21 cellular contexts compared by ENCODE assay signal in the genomic region with DNA sequence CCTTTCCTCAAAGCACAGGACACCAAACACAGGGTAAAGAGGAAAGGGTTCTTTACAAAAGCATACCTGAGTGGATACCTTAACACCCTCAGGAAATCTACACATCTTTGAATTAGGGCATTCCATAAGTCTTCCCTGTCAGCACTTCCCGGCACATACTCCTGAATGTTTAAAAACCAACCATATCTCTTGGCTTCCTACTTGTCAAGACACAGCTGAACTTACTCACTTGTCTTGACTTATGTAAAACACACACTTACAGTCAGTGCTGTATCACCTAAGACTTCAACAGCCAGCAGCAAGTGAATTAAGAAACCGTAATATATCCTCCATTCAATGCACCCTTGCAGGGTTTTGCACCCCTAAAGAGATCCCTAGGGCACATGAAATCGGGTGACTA. TPM values are rescaled to one million over a fixed set of nuclear protein-coding genes. Genes with fewer than 3 reads are reported as not detected.
DNase-seq lines count a peak whose midpoint lies in the region; ATAC-seq, FAIRE-seq and TF ChIP-seq lines count a peak whose summit lies in the region.
"Had no signal": no experiment of that assay in that cellular context is flagged by ENCODE, and none has a peak within 500 bp of the region (broad histone marks: within the 10 kb centered on the region; RNA-seq: fewer than 3 reads in every experiment).

No MANE protein-coding gene starts in this region.

- BruUV-seq in Calu3 (replicated peaks; lab: Mats Ljungman, UMichigan), result no TSS peak

- FAIRE-seq in astrocyte (lab: Jason Lieb, UNC), result no peak
- FAIRE-seq: D721Med had no signal

- H3K4me2 ChIP-seq in astrocyte (ENCODE audit: low read length) (no peak overlapping the region), mesenchymal stem cell (ENCODE audit: low read length, poor library complexity, severe bottlenecking) (no peak overlapping the region), Karpas-422 (ENCODE audit: low read depth, low read length, poor library complexity, severe bottlenecking) (no peak overlapping the region)
- H3K4me2 ChIP-seq: KMS-11 had no signal

- CTCF ChIA-PET in Calu3 (lab: Charles Lee), result interaction anchor here (0.6 kb wide), 1 partner anchor 1122 kb away, joined by 3 read pairs; no protein-coding TSS in a partner anchor

- H3K27ac ChIP-seq in astrocyte (ENCODE audit: low read depth, low read length) (no peak overlapping the region), esophagus squamous epithelium (peak overlapping the region; percentile 37 to 82 (median 58)), mesenchymal stem cell (ENCODE audit: low read length, poor library complexity, severe bottlenecking) (no peak overlapping the region), Karpas-422 (ENCODE audit: low read length) (no peak overlapping the region)
- H3K27ac ChIP-seq: KMS-11, Peyer's patch had no signal

- H3K27ac Mint-ChIP-seq in Calu3 (ENCODE audit: unreplicated experiment) (peak overlapping the region; percentile 32), astrocyte (ENCODE audit: unreplicated experiment) (no peak overlapping the region)
- H3K27ac Mint-ChIP-seq: B cell, CD14-positive monocyte had no signal

- no peak overlapping the region for H3K18ac ChIP-seq in mesenchymal stem cell (ENCODE audit: low read depth in 1 of 2, low read length in 2 of 2)

- no peaks in the 10 kb centered on the region for H3K27me3 Mint-ChIP-seq in Calu3 (ENCODE audit: unreplicated experiment)
- no peaks in the 10 kb centered on the region for H3K27me3 Mint-ChIP-seq in astrocyte (ENCODE audit: low read depth, unreplicated experiment)
- H3K27me3 Mint-ChIP-seq: B cell had no signal

- H3K9me3 ChIP-seq in astrocyte (ENCODE audit: insufficient read depth, low read depth, low read length) (no peaks in the 10 kb centered on the region), esophagus squamous epithelium (no peaks in the 10 kb centered on the region), mesenchymal stem cell (ENCODE audit: control insufficient read depth, low read length) (no peaks in the 10 kb centered on the region), Karpas-422 (ENCODE audit: low read length) (no peaks in the 10 kb centered on the region)
- H3K9me3 ChIP-seq: Peyer's patch had no signal

- H3K36me3 ChIP-seq in astrocyte (ENCODE audit: insufficient read depth, low read length) (no peaks in the 10 kb centered on the region), esophagus squamous epithelium (peaks cover 0 to 7% (median 4%) of the 10 kb centered on the region in 3 donors), mesenchymal stem cell (ENCODE audit: control insufficient read depth in 1 of 2, insufficient read depth in 2 of 2, low read depth in 1 of 2, low read length in 2 of 2) (no peaks in the 10 kb centered on the region), Karpas-422 (ENCODE audit: insufficient read depth, low read length) (no peaks in the 10 kb centered on the region)
- H3K36me3 ChIP-seq: Peyer's patch had no signal

- no peak for TF ChIP-seq CTCF in Calu3 (IDR thresholded peaks at IDR 0.05; ENCODE audit: unreplicated experiment)
- TF ChIP-seq CTCF in astrocyte (IDR thresholded peaks at IDR 0.05; ENCODE audit: insufficient read depth, low read depth, low read length), result no peak
- no peak for TF ChIP-seq CTCF in esophagus squamous epithelium (IDR thresholded peaks at IDR 0.05)

- no peak overlapping the region for H4K91ac ChIP-seq in mesenchymal stem cell (ENCODE audit: low read length)

- TF ChIP-seq POLR2A in esophagus squamous epithelium (IDR thresholded peaks at IDR 0.05), result no peak

- H2BK12ac ChIP-seq in mesenchymal stem cell (ENCODE audit: low read length in 2 of 2), result no peak overlapping the region

- no peak overlapping the region for H3K23ac ChIP-seq in mesenchymal stem cell (ENCODE audit: low read length in 2 of 2)

- peaks cover 6% of the 10 kb centered on the region for H3K79me1 ChIP-seq in mesenchymal stem cell (replicated peaks; ENCODE audit: low read length, poor library complexity, severe bottlenecking)

- intact Hi-C loops in Calu3 (cut with micrococcal nuclease; ENCODE audit: unreplicated experiment) (no loop called here), esophagus squamous epithelium (cut with DNase I) (no loop called here)

- H3K27me3 ChIP-seq in astrocyte (ENCODE audit: insufficient read depth, low read length) (no peaks in the 10 kb centered on the region), esophagus squamous epithelium (no peaks in the 10 kb centered on the region), mesenchymal stem cell (ENCODE audit: control insufficient read depth in 1 of 2, insufficient read depth in 1 of 2, low read length in 2 of 2) (no peaks in the 10 kb centered on the region), Karpas-422 (ENCODE audit: low read length) (no peaks in the 10 kb centered on the region)
- H3K27me3 ChIP-seq: Peyer's patch had no signal

- H3K79me2 ChIP-seq in astrocyte (ENCODE audit: insufficient read depth, low read length), result peaks cover 3% of the 10 kb centered on the region
- H3K79me2 ChIP-seq in Karpas-422 (ENCODE audit: low read length), result no peaks in the 10 kb centered on the region

- H2BK120ac ChIP-seq in mesenchymal stem cell (ENCODE audit: low read depth, low read length), result no peak overlapping the region

- peaks cover 82% of the 10 kb centered on the region for H3K4me1 Mint-ChIP-seq in Calu3 (ENCODE audit: low read depth, unreplicated experiment)
- H3K4me1 Mint-ChIP-seq in astrocyte (ENCODE audit: low read depth, unreplicated experiment), result peaks cover 21% of the 10 kb centered on the region

- no peaks in the 10 kb centered on the region for H3K9me2 ChIP-seq in Karpas-422 (replicated peaks; ENCODE audit: insufficient read depth, low read length)

- H3K9me3 Mint-ChIP-seq in Calu3 (ENCODE audit: low read depth, unreplicated experiment) (no peaks in the 10 kb centered on the region), astrocyte (ENCODE audit: unreplicated experiment) (no peaks in the 10 kb centered on the region)
- H3K9me3 Mint-ChIP-seq: CD14-positive monocyte had no signal

- H2BK5ac ChIP-seq in mesenchymal stem cell (ENCODE audit: low read depth, low read length, poor library complexity, severe bottlenecking), result no peak overlapping the region

- no peak overlapping the region for H2AK5ac ChIP-seq in mesenchymal stem cell (ENCODE audit: low read length, severe bottlenecking)

- H3K4me1 ChIP-seq in astrocyte (ENCODE audit: insufficient read depth, low read length) (peaks cover 18% of the 10 kb centered on the region), esophagus squamous epithelium (peaks cover 19 to 72% (median 33%) of the 10 kb centered on the region in 3 donors), mesenchymal stem cell (ENCODE audit: control insufficient read depth, insufficient read depth, low read depth, low read length) (peaks cover 2% of the 10 kb centered on the region), Karpas-422 (ENCODE audit: low read length) (no peaks in the 10 kb centered on the region)
- H3K4me1 ChIP-seq: Peyer's patch had no signal

- H3K9ac ChIP-seq in astrocyte (ENCODE audit: low read length), result no peak overlapping the region
- no peak overlapping the region for H3K9ac ChIP-seq in mesenchymal stem cell (ENCODE audit: low read length)
- H3K9ac ChIP-seq in Karpas-422 (ENCODE audit: low read length), result no peak overlapping the region
- H3K9ac ChIP-seq: KMS-11 had no signal

- no peak overlapping the region for H3K14ac ChIP-seq in mesenchymal stem cell (ENCODE audit: low read length in 2 of 2)

- H2BK15ac ChIP-seq in mesenchymal stem cell (ENCODE audit: low read depth, poor library complexity, severe bottlenecking), result no peak overlapping the region

- ATAC-seq in HG03025 (IDR thresholded peaks at IDR 0.05; ENCODE audit: low FRiP score, unreplicated experiment) (no peak), HG03457 (IDR thresholded peaks at IDR 0.05; ENCODE audit: unreplicated experiment) (no peak)

- H4K20me1 ChIP-seq in astrocyte (ENCODE audit: insufficient read depth, low read length) (no peaks in the 10 kb centered on the region), Karpas-422 (ENCODE audit: insufficient read depth, low read depth, low read length) (no peaks in the 10 kb centered on the region)

- WGBS in esophagus squamous epithelium, 2 donors, result 32 to 72% methylated on average over 3 of the region's 3 CpGs
- WGBS in mesenchymal stem cell, result 77% methylated on average over 3 of the region's 3 CpGs

- no peak overlapping the region for H3K4me3 Mint-ChIP-seq in Calu3 (ENCODE audit: low read depth, unreplicated experiment)
- H3K4me3 Mint-ChIP-seq in astrocyte (ENCODE audit: unreplicated experiment), result no peak overlapping the region
- H3K4me3 Mint-ChIP-seq: B cell, CD14-positive monocyte had no signal

- no peak for DNase-seq in Calu3
- DNase-seq in astrocyte (ENCODE audit: low read depth), result peak; percentile 34
- no peak for DNase-seq in esophagus squamous epithelium (lab: John Stamatoyannopoulos, UW)
- DNase-seq in mesenchymal stem cell, result peak; percentile 25
- DNase-seq in NCI-H187 treated with DMSO at 0.1 percent for 48 hours (lab: John Stamatoyannopoulos, UW), result no peak
- DNase-seq in Karpas-422, result no peak
- DNase-seq: DMS53, GDM1, NCI-H1694, NCI-H2081 treated with DMSO at 0.1 percent for 48 hours, NCI-H2171 treated with DMSO at 0.1 percent for 48 hours, NCI-H446, NCI-H526, Peyer's patch, Right ventricle myocardium superior had no signal

- H3K36me3 Mint-ChIP-seq in Calu3 (ENCODE audit: insufficient read depth, unreplicated experiment) (peaks cover 65% of the 10 kb centered on the region), astrocyte (ENCODE audit: low read depth, unreplicated experiment) (no peaks in the 10 kb centered on the region)

- H2AFZ ChIP-seq in astrocyte (ENCODE audit: low read depth, low read length) (no peak overlapping the region), mesenchymal stem cell (ENCODE audit: low read depth, low read length) (no peak overlapping the region), Karpas-422 (ENCODE audit: low read length) (no peak overlapping the region)

- no peak overlapping the region for H4K8ac ChIP-seq in mesenchymal stem cell (ENCODE audit: low read length)

- H3K4ac ChIP-seq in mesenchymal stem cell (ENCODE audit: low read depth in 1 of 2, low read length in 2 of 2), result no peak overlapping the region

- H3K4me3 ChIP-seq in astrocyte (ENCODE audit: insufficient read depth, low read depth, low read length) (no peak overlapping the region), esophagus squamous epithelium (no peak overlapping the region), mesenchymal stem cell (ENCODE audit: insufficient read depth in 1 of 2, low read depth in 1 of 2, low read length in 2 of 2) (no peak overlapping the region), Karpas-422 (ENCODE audit: low read length) (no peak overlapping the region)
- H3K4me3 ChIP-seq: Peyer's patch had no signal

RNA-seq across cellular contexts. Expression of gene IL1RAP, which starts 17.5 kb away (rescaled TPM):
- total RNA-seq in Calu3 (2022) (186 and 239 TPM in 2 replicates), astrocyte (19.4 and 27.3 TPM in 2 replicates), esophagus squamous epithelium (10 to 100 TPM; 30.7 to 44.5 (median 32.1) TPM)
- polyA plus RNA-seq in mesenchymal stem cell (2013, experiment 1 of 2), result 25.7 TPM
- polyA plus RNA-seq in mesenchymal stem cell (2013, experiment 2 of 2), result 25.3 TPM
- total RNA-seq in Karpas-422 (2014; rRNA removed; shearing (Covaris generic); ENCODE audit: low replicate concordance), result 1.6 and 2.8 TPM in 2 replicates

Comparison
In these comparisons a context has a peak if more than half of its experiments do, and no peak if none do; other contexts are left out.
1. DNase-seq: peak in astrocyte (single experiment) and mesenchymal stem cell (single experiment); none in Calu3 (single experiment), esophagus squamous epithelium (single experiment), NCI-H187 treated with DMSO at 0.1 percent for 48 hours (single experiment) and Karpas-422 (single experiment).
2. H3K27ac ChIP-seq: peak in esophagus squamous epithelium (4 of 4); none in astrocyte (single experiment), mesenchymal stem cell (single experiment) and Karpas-422 (single experiment).